8 cellular contexts compared by ENCODE assay signal in the genomic region with DNA sequence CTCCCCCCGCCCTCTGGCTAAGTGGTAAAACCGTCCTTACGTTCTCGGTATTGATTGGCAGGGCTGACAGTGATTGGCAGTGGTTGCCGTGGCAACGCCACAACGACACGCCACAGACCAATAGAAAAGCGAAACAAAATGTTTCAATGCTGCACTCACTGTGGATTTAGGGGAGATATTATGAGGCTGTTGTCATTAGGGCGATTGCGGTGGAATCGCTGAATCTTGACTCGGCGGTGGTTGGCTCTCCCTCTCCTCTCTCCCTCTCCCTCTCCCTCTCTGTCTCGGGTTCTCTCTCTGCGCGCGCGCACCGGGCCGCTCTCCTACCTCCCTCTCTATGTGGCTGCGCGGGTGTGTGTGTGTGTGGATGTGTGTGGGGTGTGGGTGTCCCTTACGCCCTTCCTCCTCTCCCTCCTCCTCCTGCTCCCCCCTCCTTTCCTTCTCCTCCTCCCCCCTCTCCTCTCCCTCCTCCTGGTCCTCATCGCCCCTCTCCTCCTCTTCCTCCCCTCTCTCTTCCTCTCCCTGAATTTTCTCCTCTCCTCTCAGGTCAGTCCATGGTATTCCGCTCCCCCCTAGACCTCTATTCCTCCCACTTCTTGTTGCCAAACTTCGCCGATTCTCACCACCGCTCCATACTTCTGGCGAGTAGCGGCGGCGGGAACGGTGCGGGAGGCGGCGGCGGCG. TPM values are rescaled to one million over a fixed set of nuclear protein-coding genes. Genes with fewer than 3 reads are reported as not detected.
A peak's percentile ranks its signal among the peaks of the same experiment; 100 is the strongest.
DNase-seq lines count a peak whose midpoint lies in the region; ATAC-seq, FAIRE-seq and TF ChIP-seq lines count a peak whose summit lies in the region.

Gene SIX3 (plus strand): TSS at position 152 of the 684 bp plus-strand sequence. CDS start 403 bp downstream, at position 555.

- CTCF ChIA-PET in Calu3 (lab: Charles Lee): no interaction called here

- intact Hi-C loops in Calu3 (cut with micrococcal nuclease; ENCODE audit: unreplicated experiment): no loop called here
- intact Hi-C loops in head of caudate nucleus (cut with DNase I): loop anchor here (10.0 kb wide), 1 partner anchor 237 kb away; no protein-coding TSS in a partner anchor

- WGBS in small intestine, 3 donors: 2 to 3% (median 3%) methylated on average over 38 to 39 of the region's 39 CpGs

- H3K4me3 ChIP-seq in small intestine (ENCODE audit: low read depth in 1 of 2, low read length in 2 of 2): peak within 1 kb of the TSS in 1 of 2 donors; percentile 43

- peak; percentile 52 for TF ChIP-seq POLR2A in GM19193 (IDR thresholded peaks at IDR 0.05; ENCODE audit: extremely low read depth, insufficient read depth, insufficient read length)

- peak within 1 kb of the TSS; percentile 78 for H3K4me3 Mint-ChIP-seq in Calu3 (ENCODE audit: low read depth, unreplicated experiment)

- H3K9me3 Mint-ChIP-seq in Calu3 (ENCODE audit: low read depth, unreplicated experiment): no peaks in the 10 kb centered on the region

- H3K4me1 ChIP-seq in small intestine (ENCODE audit: control insufficient read depth in 2 of 2, insufficient read depth in 1 of 2, low read depth in 1 of 2, low read length in 1 of 2): peaks cover 0 to 11% of the 10 kb centered on the region in 2 donors

- peaks cover 15% of the 10 kb centered on the region for H3K4me1 Mint-ChIP-seq in Calu3 (ENCODE audit: low read depth, unreplicated experiment)

- FAIRE-seq in small intestine (lab: Jason Lieb, UNC): no peak

- H3K27me3 ChIP-seq in small intestine (ENCODE audit: control insufficient read depth in 2 of 2, insufficient read depth in 2 of 2, low read length in 2 of 2): peaks cover 25 to 70% of the 10 kb centered on the region in 2 donors

- no peaks in the 10 kb centered on the region for H3K36me3 ChIP-seq in small intestine (ENCODE audit: control insufficient read depth in 2 of 2, insufficient read depth in 2 of 2, low read length in 2 of 2)

- peaks cover 26% of the 10 kb centered on the region for H3K36me3 Mint-ChIP-seq in Calu3 (ENCODE audit: insufficient read depth, unreplicated experiment)

- ATAC-seq in HG02970 (IDR thresholded peaks at IDR 0.05; ENCODE audit: low FRiP score, unreplicated experiment): no peak

- no peak within 1 kb of the TSS for H3K27ac ChIP-seq in small intestine (ENCODE audit: low read depth in 1 of 2, low read length in 1 of 2)

- peaks cover 84% of the 10 kb centered on the region for H3K27me3 Mint-ChIP-seq in Calu3 (ENCODE audit: unreplicated experiment)

- H3K9me3 ChIP-seq in small intestine (ENCODE audit: control insufficient read depth, low read depth): peaks cover 1% of the 10 kb centered on the region

- no peak within 1 kb of the TSS for H3K27ac Mint-ChIP-seq in Calu3 (ENCODE audit: unreplicated experiment)

- no peak for TF ChIP-seq CTCF in Calu3 (IDR thresholded peaks at IDR 0.05; ENCODE audit: unreplicated experiment)

- BruUV-seq in Calu3 (replicated peaks; lab: Mats Ljungman, UMichigan): no TSS peak

- DNase-seq in Calu3 (peak; percentile 48), LHCN-M2 (ENCODE audit: low read depth) (peak; percentile 31), activated T-cell treated with anti-CD3 and anti-CD28 coated beads for 4 hours (peak; percentile 4), head of caudate nucleus (peak; percentile 66 to 93 (median 84)), small intestine (peak; percentile 18), activated gamma-delta T cell treated with Interleukin-2 at 50 U/mL for 16 hours (no peak)

RNA-seq across cellular contexts. Expression of gene SIX3, which starts in this region (rescaled TPM):
- not detected in 2 replicates for total RNA-seq in Calu3 (2022)
- not detected in 2 replicates for total RNA-seq in LHCN-M2 (2014; rRNA removed)
- polyA plus RNA-seq in LHCN-M2 (2012): 0.09 TPM
- not detected for polyA plus RNA-seq in small intestine

Comparison
In these comparisons a context has a peak if more than half of its experiments do, and no peak if none do; other contexts are left out.
1. Peak in DNase-seq in Calu3; RNA of the gene not detected or under 1 TPM.
2. Peak in DNase-seq in LHCN-M2; RNA of the gene not detected or under 1 TPM.
3. Peak in DNase-seq in small intestine; RNA of the gene not detected or under 1 TPM.